8 cellular contexts compared by ENCODE assay signal in the genomic region with DNA sequence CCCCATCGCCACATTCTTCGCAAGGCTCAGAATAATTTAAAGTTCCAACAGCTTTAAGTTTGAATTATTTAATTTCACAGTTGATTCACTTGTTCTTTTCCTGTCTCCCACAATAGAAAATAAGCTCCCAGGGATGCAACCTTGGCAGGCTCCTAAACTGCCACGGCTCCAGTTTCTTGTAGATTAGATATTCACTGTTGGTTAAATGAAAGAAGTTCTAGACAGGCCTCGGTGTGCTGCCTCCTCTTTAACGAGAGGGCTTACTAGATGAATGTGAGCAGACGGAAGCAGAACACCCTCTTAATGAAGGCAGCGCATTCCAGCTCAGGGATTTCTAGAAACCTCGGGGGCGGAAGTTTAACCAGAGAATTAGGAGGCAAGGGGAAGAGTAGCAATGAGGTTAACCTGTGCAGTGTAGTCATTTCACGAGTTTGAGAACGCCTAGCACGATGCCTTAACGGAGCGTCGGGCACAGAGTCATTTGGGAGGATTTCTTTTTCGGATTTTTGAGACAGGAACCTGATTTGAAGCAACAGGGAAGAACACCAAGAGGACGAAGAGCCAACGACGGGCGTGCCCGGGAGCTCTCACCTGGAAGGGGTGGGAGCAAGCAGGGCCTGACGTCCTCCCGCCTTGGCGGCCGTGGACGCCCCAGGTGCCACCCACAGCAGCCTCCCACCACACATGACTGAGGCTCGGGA. TPM values are rescaled to one million over a fixed set of nuclear protein-coding genes. Genes with fewer than 3 reads are reported as not detected.
DNase-seq lines count a peak whose midpoint lies in the region; ATAC-seq and TF ChIP-seq lines count a peak whose summit lies in the region.

No MANE protein-coding gene starts in this region.

- H2AFZ ChIP-seq in ACC112 (ENCODE audit: low read length, unreplicated experiment): peak overlapping the region; percentile 74

- peak; percentile 33 for DNase-seq in GM12864 (ENCODE audit: low read depth)
- DNase-seq in NCI-H1092 (lab: John Stamatoyannopoulos, UW): peak; percentile 11
- peak; percentile 36 for DNase-seq in WTC11 (ENCODE audit: low spot score)
- no peak for DNase-seq in thoracic aorta (ENCODE audit: low spot score)

- H3K36me3 ChIP-seq in ACC112 (ENCODE audit: insufficient read depth, low read length): peaks cover 27% of the 10 kb centered on the region
- no peaks in the 10 kb centered on the region for H3K36me3 ChIP-seq in esophagus (ENCODE audit: control insufficient read depth in 2 of 2, insufficient read depth in 2 of 2, low read length in 1 of 2)
- peaks cover 3% of the 10 kb centered on the region for H3K36me3 ChIP-seq in thoracic aorta

- H3K79me2 ChIP-seq in ACC112 (ENCODE audit: control insufficient read depth, insufficient read depth, low read length, unreplicated experiment): peaks cover 64% of the 10 kb centered on the region

- H3K27me3 Mint-ChIP-seq in WTC11 (ENCODE audit: low read depth): peaks cover 5% of the 10 kb centered on the region; the same call in 1 of the 2 replicates

- peak overlapping the region; percentile 91 for H3K4me3 Mint-ChIP-seq in WTC11

- H3K27ac ChIP-seq in ACC112 (ENCODE audit: low read depth, low read length): peak overlapping the region; percentile 97
- peak overlapping the region; percentile 97 to 98 for H3K27ac ChIP-seq in esophagus (ENCODE audit: low read depth in 2 of 2, low read length in 1 of 2)
- H3K27ac ChIP-seq in thoracic aorta: peak overlapping the region; percentile 91 to 93

- H3K4me1 ChIP-seq in ACC112 (ENCODE audit: control insufficient read depth, insufficient read depth, low read length, unreplicated experiment) (peaks cover 58% of the 10 kb centered on the region), esophagus (ENCODE audit: control insufficient read depth in 2 of 2, insufficient read depth in 2 of 2, low read length in 1 of 2) (peaks cover 5 to 8% of the 10 kb centered on the region in 2 donors), mononuclear cell (ENCODE audit: insufficient read depth, low read length) (peaks cover 44% of the 10 kb centered on the region), thoracic aorta (ENCODE audit: control insufficient read depth in 1 of 2, low read depth in 2 of 2) (peaks cover 38 to 61% of the 10 kb centered on the region in 2 donors)

- CTCF ChIA-PET in WTC11 (lab: Charles Lee): interaction anchor here (0.6 to 1.7 kb wide), 5 partner anchors 28 to 344 kb away, joined by 3 to 5 read pairs (median 4); no protein-coding TSS in a partner anchor

- H3K27me3 ChIP-seq in ACC112 (ENCODE audit: insufficient read depth, low read length): no peaks in the 10 kb centered on the region
- H3K27me3 ChIP-seq in esophagus (ENCODE audit: control insufficient read depth in 1 of 2, insufficient read depth in 2 of 2, low read length in 2 of 2): no peaks in the 10 kb centered on the region
- H3K27me3 ChIP-seq in mononuclear cell (ENCODE audit: insufficient read depth, low read length): no peaks in the 10 kb centered on the region
- H3K27me3 ChIP-seq in thoracic aorta (replicated peaks; ENCODE audit: insufficient read depth): no peaks in the 10 kb centered on the region

- peak; percentile 36 for ATAC-seq in HG02623 (IDR thresholded peaks at IDR 0.05; ENCODE audit: unreplicated experiment)
- peak; percentile 60 for ATAC-seq in WTC11
- ATAC-seq in thoracic aorta (ENCODE audit: insufficient number of reproducible peaks, low FRiP score, low read depth): peak; percentile 49

- H3K36me3 Mint-ChIP-seq in WTC11: peaks cover 22% of the 10 kb centered on the region

- no peaks in the 10 kb centered on the region for H3K9me3 Mint-ChIP-seq in WTC11

- WGBS in esophagus, 2 donors: 5% methylated on average over 27 of the region's 27 CpGs

- H3K4me1 Mint-ChIP-seq in WTC11: peaks cover 46% of the 10 kb centered on the region

- TF ChIP-seq CTCF in GM12864 (IDR thresholded peaks at IDR 0.05; ENCODE audit: low read depth, low read length, missing control alignments): no peak
- no peak for TF ChIP-seq CTCF in WTC11 (IDR thresholded peaks at IDR 0.05)
- no peak for TF ChIP-seq CTCF in thoracic aorta (IDR thresholded peaks at IDR 0.05)

- peak overlapping the region; percentile 97 for H3K27ac Mint-ChIP-seq in WTC11

- no peaks in the 10 kb centered on the region for H3K9me3 ChIP-seq in esophagus (ENCODE audit: control insufficient read depth in 2 of 2, insufficient read depth in 1 of 2, low read depth in 1 of 2, low read length in 1 of 2)
- H3K9me3 ChIP-seq in mononuclear cell (ENCODE audit: low read depth, low read length): no peaks in the 10 kb centered on the region
- no peaks in the 10 kb centered on the region for H3K9me3 ChIP-seq in thoracic aorta

- POLR2A ChIA-PET in WTC11 (lab: Charles Lee): no interaction called here

- H3K4me3 ChIP-seq in ACC112 (ENCODE audit: low read depth, low read length) (peak overlapping the region; percentile 93), GM12864 (ENCODE audit: low read depth, low read length) (peak overlapping the region; percentile 97), esophagus (ENCODE audit: low read depth in 1 of 2, low read length in 2 of 2) (peak overlapping the region; percentile 70 to 87), mononuclear cell (ENCODE audit: low read length) (peak overlapping the region; percentile 87), thoracic aorta (peak overlapping the region; percentile 85)

TF ChIP-seq in WTC11, 78 proteins besides CTCF, POLR2A, EP300 and RAD21:
- TF ChIP-seq NFE2L1 (CRISPR knock-in tag; IDR thresholded peaks at IDR 0.05): no peak
- TF ChIP-seq, protein P1, sequence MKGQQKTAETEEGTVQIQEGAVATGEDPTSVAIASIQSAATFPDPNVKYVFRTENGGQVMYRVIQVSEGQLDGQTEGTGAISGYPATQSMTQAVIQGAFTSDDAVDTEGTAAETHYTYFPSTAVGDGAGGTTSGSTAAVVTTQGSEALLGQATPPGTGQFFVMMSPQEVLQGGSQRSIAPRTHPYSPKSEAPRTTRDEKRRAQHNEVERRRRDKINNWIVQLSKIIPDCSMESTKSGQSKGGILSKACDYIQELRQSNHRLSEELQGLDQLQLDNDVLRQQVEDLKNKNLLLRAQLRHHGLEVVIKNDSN (CRISPR knock-in tag; IDR thresholded peaks at IDR 0.05): peak; percentile 28; the same call in 1 of the 2 replicates
- 0 out of 2 replicates have a peak, but pooled peaks have one; percentile 23 for TF ChIP-seq E2F1 (CRISPR knock-in tag; IDR thresholded peaks at IDR 0.05)

RNA-seq across cellular contexts. Expression of gene SMC5, which starts 0.6 kb away (rescaled TPM):
- 20.2 to 21.8 TPM (median 21.4 TPM) in 3 replicates for total RNA-seq in WTC11 (2021)
- polyA plus RNA-seq in esophagus: 1 to 10 TPM; 8.9 to 9.5 TPM
- total RNA-seq in mononuclear cell: 30.1 TPM
- total RNA-seq in thoracic aorta: 10 to 100 TPM; 22.6 to 46.1 TPM
